ENCODE assay signal across 21 cellular contexts in the genomic region with DNA sequence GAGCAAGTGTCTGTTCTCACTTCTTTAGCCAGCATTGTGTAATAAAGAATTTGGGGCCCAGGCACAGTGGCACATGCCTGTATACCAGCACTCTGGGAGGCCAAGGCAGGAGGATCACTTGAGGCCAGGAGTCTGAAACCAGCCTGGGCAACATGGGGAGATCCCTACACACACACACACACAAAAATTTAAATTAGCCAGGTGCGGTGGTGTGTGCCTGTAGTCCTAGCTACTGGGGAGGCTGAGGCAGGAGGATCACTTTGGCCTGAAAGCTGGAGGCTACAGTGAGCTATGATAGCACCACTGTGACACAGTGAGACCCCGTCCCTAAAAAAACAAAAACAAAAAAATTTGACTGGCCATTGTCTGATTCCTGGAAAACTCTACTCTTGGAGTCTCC. TPM values are rescaled to one million over a fixed set of nuclear protein-coding genes. Genes with fewer than 3 reads are reported as not detected.
DNase-seq lines count a peak whose midpoint lies in the region; ATAC-seq, FAIRE-seq and TF ChIP-seq lines count a peak whose summit lies in the region.
"Had no signal": no experiment of that assay in that cellular context is flagged by ENCODE, and none has a peak within 500 bp of the region (broad histone marks: within the 10 kb centered on the region; RNA-seq: fewer than 3 reads in every experiment).

No MANE protein-coding gene starts in this region.

- H3K9ac ChIP-seq in HepG2 (ENCODE audit: insufficient read depth, low read depth, low read length): no peak overlapping the region

- in situ Hi-C loops in HepG2 (cut with HindIII; ENCODE audit: extremely low pct_ligation_motif_present, low pct_unique_long_range_greater_than_20kb): no loop called here

- peaks cover 0 to under 1% of the 10 kb centered on the region in 2 experiments; a peak in 3 of 5 replicates for H3K36me3 ChIP-seq in HepG2 (replicated peaks in 1 of 2; ENCODE audit: control insufficient read depth in 1 of 2, insufficient read depth in 2 of 2, low read length in 2 of 2)
- no peaks in the 10 kb centered on the region for H3K36me3 ChIP-seq in right lobe of liver
- H3K36me3 ChIP-seq in RWPE2 (ENCODE audit: low read depth): peaks cover 13% of the 10 kb centered on the region; the same call in 1 of the 2 replicates
- H3K36me3 ChIP-seq in esophagus muscularis mucosa: no peaks in the 10 kb centered on the region
- H3K36me3 ChIP-seq: HAP-1, left lung, right atrium auricular region had no signal

- no peak for DNase-seq in HepG2 (ENCODE audit: low spot score)
- DNase-seq in right lobe of liver: no peak
- DNase-seq in RWPE2 (ENCODE audit: low spot score): no peak
- peak; percentile 37 for DNase-seq in esophagus muscularis mucosa (ENCODE audit: extremely low spot score)
- no peak for DNase-seq in GM19238 (ENCODE audit: insufficient read length, low spot score)
- DNase-seq in activated CD4-positive, alpha-beta T cell treated with anti-CD3 and anti-CD28 coated beads for 1 hour: no peak
- no peak for DNase-seq in DMS 273 treated with DMSO at 0.1 percent for 48 hours (lab: John Stamatoyannopoulos, UW)
- DNase-seq in activated CD4-positive, CD25-positive, alpha-beta regulatory T cell (lab: John Stamatoyannopoulos, UW): no peak
- DNase-seq: activated CD4-positive, alpha-beta T cell treated with anti-CD3 and anti-CD28 coated beads, Interleukin-2, amount 10 ng/mL, durations not matched to agents 24 days and 14 days; activated naive CD8-positive, alpha-beta T cell treated with anti-CD3 and anti-CD28 coated beads, Interleukin-2, amount 50 U/mL, for 24 hours; C1 segment of cervical spinal cord; immature natural killer cell; left lung; midbrain; naive thymus-derived CD8-positive, alpha-beta T cell; NCI-H510A treated with DMSO at 0.1 percent for 48 hours; stimulated activated CD4-positive, alpha-beta T cell treated with anti-CD3 and anti-CD28 coated beads, Interleukin-12 subunit alpha, Interleukin-12 subunit beta, amount 100 ng/mL, for 4 hours; stimulated activated CD4-positive, alpha-beta T cell treated with anti-CD3 and anti-CD28 coated beads, Interleukin-4, amount 100 ng/mL, for 4 hours had no signal

- no peak for FAIRE-seq in HepG2 (lab: Jason Lieb, UNC)
- FAIRE-seq: D721Med had no signal

- peaks cover 72% of the 10 kb centered on the region for H4K20me1 ChIP-seq in HepG2 (ENCODE audit: insufficient read depth, low read length)

- peaks cover 99% of the 10 kb centered on the region for H3K79me2 ChIP-seq in HepG2 (ENCODE audit: insufficient read depth, low read length)

- H3K4me3 ChIP-seq in HepG2 (replicated peaks in 1 of 3; ENCODE audit: insufficient read depth in 1 of 3, low read depth in 2 of 3, low read length in 3 of 3) (no peak overlapping the region), right lobe of liver (no peak overlapping the region), RWPE2 (ENCODE audit: severe bottlenecking) (no peak overlapping the region), esophagus muscularis mucosa (no peak overlapping the region)
- H3K4me3 ChIP-seq: HAP-1, left lung, right atrium auricular region had no signal

- no peak overlapping the region for H3K4me2 ChIP-seq in HepG2 (ENCODE audit: low read depth, low read length)

- H3K9me3 ChIP-seq in HepG2 (ENCODE audit: low read length): no peaks in the 10 kb centered on the region
- H3K9me3 ChIP-seq in right lobe of liver: no peaks in the 10 kb centered on the region
- no peaks in the 10 kb centered on the region for H3K9me3 ChIP-seq in RWPE2 (ENCODE audit: severe bottlenecking)
- no peaks in the 10 kb centered on the region for H3K9me3 ChIP-seq in esophagus muscularis mucosa
- H3K9me3 ChIP-seq: HAP-1, left lung, right atrium auricular region had no signal

- no peak for TF ChIP-seq EP300 in HepG2 (IDR thresholded peaks at IDR 0.05; ENCODE audit: low read depth in 2 of 2, low read length in 2 of 2)
- TF ChIP-seq EP300 in HepG2 (CRISPR knock-in tag; IDR thresholded peaks at IDR 0.05; ENCODE audit: borderline replicate concordance): no peak
- no peak for TF ChIP-seq EP300 in esophagus muscularis mucosa (IDR thresholded peaks at IDR 0.05)

- ATAC-seq in HepG2 (no peak), right lobe of liver (no peak), RWPE2 (ENCODE audit: low read depth) (no peak)
- ATAC-seq: left lung had no signal

- H3K27ac ChIP-seq in HepG2 (ENCODE audit: extremely low read length, insufficient read depth, low read length) (no peak overlapping the region), right lobe of liver (no peak overlapping the region), RWPE2 (ENCODE audit: poor library complexity, severe bottlenecking) (peak overlapping the region; percentile 12), esophagus muscularis mucosa (replicated peaks in 1 of 4) (no peak overlapping the region)
- H3K27ac ChIP-seq: left lung had no signal

- H3K27me3 ChIP-seq in HepG2 (ENCODE audit: control insufficient read depth in 1 of 2, insufficient read depth in 2 of 2, low read length in 2 of 2): no peaks in the 10 kb centered on the region
- no peaks in the 10 kb centered on the region for H3K27me3 ChIP-seq in right lobe of liver
- no peaks in the 10 kb centered on the region for H3K27me3 ChIP-seq in RWPE2 (ENCODE audit: insufficient read depth, poor library complexity, severe bottlenecking)
- no peaks in the 10 kb centered on the region for H3K27me3 ChIP-seq in esophagus muscularis mucosa
- H3K27me3 ChIP-seq: left lung, right atrium auricular region had no signal

- TF ChIP-seq POLR2A in HepG2 (IDR thresholded peaks at IDR 0.05; ENCODE audit: insufficient read depth in 1 of 2, low read depth in 2 of 2, low read length in 2 of 2): no peak
- no peak for TF ChIP-seq POLR2A in right lobe of liver (IDR thresholded peaks at IDR 0.05)
- TF ChIP-seq POLR2A in esophagus muscularis mucosa (IDR thresholded peaks at IDR 0.05; ENCODE audit: low read depth): no peak

- intact Hi-C loops in HepG2 (cut with micrococcal nuclease; ENCODE audit: unreplicated experiment) (no loop called here), right lobe of liver (cut with DNase I) (no loop called here), esophagus muscularis mucosa (cut with DNase I) (no loop called here)

- no peak for TF ChIP-seq RAD21 in HepG2 (CRISPR knock-in tag; IDR thresholded peaks at IDR 0.05)

- no peak for TF ChIP-seq CTCF in HepG2 (CRISPR knock-in tag; IDR thresholded peaks at IDR 0.05)
- TF ChIP-seq CTCF in right lobe of liver (IDR thresholded peaks at IDR 0.05): no peak
- no peak for TF ChIP-seq CTCF in RWPE2 (IDR thresholded peaks at IDR 0.05; ENCODE audit: poor library complexity, severe bottlenecking)
- TF ChIP-seq CTCF in esophagus muscularis mucosa (IDR thresholded peaks at IDR 0.05): no peak

- H2AFZ ChIP-seq in HepG2 (ENCODE audit: low read length): no peak overlapping the region

- CTCF ChIA-PET in HepG2 (lab: Yijun Ruan, JAX; ENCODE audit: low intra/inter-chr PET ratio, low total read pairs): no interaction called here

- 98% methylated on average over 2 of the region's 2 CpGs for WGBS in HepG2 (ENCODE audit: low lambda C conversion rate)
- 100% methylated on average over 1 of the region's 2 CpGs for WGBS in right lobe of liver (ENCODE audit: insufficient coverage, low coverage, low lambda C conversion rate, missing lambda C conversion rate)
- 100% methylated on average over 1 of the region's 2 CpGs for WGBS in esophagus muscularis mucosa

- POLR2A ChIA-PET in HepG2 (lab: Yijun Ruan, JAX): no interaction called here

- no TSS peak for BruUV-seq in HepG2 (replicated peaks; lab: Mats Ljungman, UMichigan)

- H3K4me1 ChIP-seq in HepG2 (ENCODE audit: insufficient read depth, low read length): peaks cover 68% of the 10 kb centered on the region
- peaks cover 0 to 31% (median 7%) of the 10 kb centered on the region in 4 donors for H3K4me1 ChIP-seq in right lobe of liver
- peaks cover 45% of the 10 kb centered on the region for H3K4me1 ChIP-seq in RWPE2 (ENCODE audit: insufficient read depth, poor library complexity, severe bottlenecking)
- peaks cover 60 to 91% (median 69%) of the 10 kb centered on the region in 4 donors for H3K4me1 ChIP-seq in esophagus muscularis mucosa

TF ChIP-seq in HepG2, 621 proteins besides CTCF, POLR2A, EP300 and RAD21 (continues in another document):
- TF ChIP-seq ZNF703 (CRISPR knock-in tag; IDR thresholded peaks at IDR 0.05; ENCODE audit: borderline replicate concordance) (no peak), ZMYM3 (CRISPR knock-in tag; IDR thresholded peaks at IDR 0.05) (0 out of 2 replicates have a peak, but pooled peaks have one; percentile 23)

RNA-seq across cellular contexts. Expression of gene REV1, which starts 8.3 kb away (rescaled TPM):
- total RNA-seq in HepG2 (2016; rRNA removed; fragmentation: Illumina TruSeq; extraction: Trizol) (38.5 and 49.1 TPM in 2 replicates), right lobe of liver (10 to 100 TPM; 12.6 to 21.6 (median 13.6) TPM), esophagus muscularis mucosa (10 to 100 TPM; 26.7 to 47.7 (median 31.4) TPM)
- total RNA-seq in HepG2 (2016; cell fraction: cytosol; rRNA removed; fragmentation: Illumina TruSeq; extraction: Trizol; ENCODE audit: low read depth): 35.6 and 38.1 TPM in 2 replicates
- 34.9 and 46.6 TPM in 2 replicates for total RNA-seq in HepG2 (2016; cell fraction: insoluble cytoplasmic fraction; rRNA removed; fragmentation: Illumina TruSeq; extraction: Trizol)
- total RNA-seq in HepG2 (2016; cell fraction: membrane; rRNA removed; fragmentation: Illumina TruSeq; extraction: Trizol): 30.1 and 35.1 TPM in 2 replicates
- 98.0 and 100 TPM in 2 replicates for total RNA-seq in HepG2 (2016; cell fraction: nucleus; rRNA removed; fragmentation: Illumina TruSeq; extraction: Trizol)
- polyA plus RNA-seq in HepG2 (2011; rRNA removed): 62.9 and 71.8 TPM in 2 replicates
- 13.1 and 19.3 TPM in 2 replicates for polyA plus RNA-seq in HepG2 (2011; cell fraction: cytosol; rRNA removed)
- 111 and 115 TPM in 2 replicates for polyA plus RNA-seq in HepG2 (2011; cell fraction: nucleus; rRNA removed)
- 37.1 and 46.7 TPM in 2 replicates for polyA plus RNA-seq in HepG2 (2012)
- 2.3 and 2.8 TPM in 2 replicates for polyA plus RNA-seq in HepG2 (2016; cell fraction: cytosol; fragmentation: Illumina TruSeq; extraction: Trizol; ENCODE audit: low read depth)
- polyA plus RNA-seq in HepG2 (2016; cell fraction: insoluble cytoplasmic fraction; fragmentation: Illumina TruSeq; extraction: Trizol; ENCODE audit: low read depth): 20.9 and 25.4 TPM in 2 replicates
- polyA plus RNA-seq in HepG2 (2016; cell fraction: membrane; fragmentation: Illumina TruSeq; extraction: Trizol; ENCODE audit: low read depth): 5.5 and 7.5 TPM in 2 replicates
- 112 and 115 TPM in 2 replicates for polyA plus RNA-seq in HepG2 (2016; cell fraction: nucleus; fragmentation: Illumina TruSeq; extraction: Trizol; ENCODE audit: insufficient read depth, low read depth)
- polyA minus RNA-seq in HepG2 (2011; rRNA and poly(A)+ RNA removed; ENCODE audit: low replicate concordance): 48.6 and 51.6 TPM in 2 replicates
- 23.2 and 29.9 TPM in 2 replicates for polyA minus RNA-seq in HepG2 (2011; cell fraction: cytosol; rRNA and poly(A)+ RNA removed)
- 236 and 239 TPM in 2 replicates for polyA minus RNA-seq in HepG2 (2011; cell fraction: nucleus; rRNA and poly(A)+ RNA removed)
